Comparison of ENCODE assay signal across 13 cellular contexts in genomic region chr1:40386311-40386778, GRCh38. TPM values are rescaled to one million over a fixed set of nuclear protein-coding genes. Genes with fewer than 3 reads are reported as not detected.
DNase-seq lines count a peak whose midpoint lies in the region; TF ChIP-seq lines count a peak whose summit lies in the region.
"Had no signal": no experiment of that assay in that cellular context is flagged by ENCODE, and none has a peak within 500 bp of the region (broad histone marks: within the 10 kb centered on the region; RNA-seq: fewer than 3 reads in every experiment).

No MANE protein-coding gene starts in this region.

- no peak for TF ChIP-seq CTCF in ascending aorta (IDR thresholded peaks at IDR 0.05)
- TF ChIP-seq CTCF in tibial nerve (IDR thresholded peaks at IDR 0.05) = no peak
- no peak for TF ChIP-seq CTCF in osteocyte (IDR thresholded peaks at IDR 0.05)

- TF ChIP-seq EP300 in tibial nerve (IDR thresholded peaks at IDR 0.05) = no peak

- H3K9ac ChIP-seq in mucosa of stomach (ENCODE audit: low read length) = peak overlapping the region; percentile 68

- peak overlapping the region in 1 of 2 donors; percentile 8 for H3K4me3 ChIP-seq in ascending aorta
- H3K4me3 ChIP-seq in mucosa of stomach (ENCODE audit: low read length) = no peak overlapping the region
- peak overlapping the region in 1 of 4 donors; percentile 14 for H3K4me3 ChIP-seq in tibial nerve
- H3K4me3 ChIP-seq: mucosa of descending colon had no signal

- H3K27ac ChIP-seq in ascending aorta = peak overlapping the region; percentile 67 to 73
- peak overlapping the region; percentile 57 to 92 (median 84) for H3K27ac ChIP-seq in tibial nerve
- H3K27ac ChIP-seq: epithelial cell of prostate had no signal

- H3K27me3 ChIP-seq in ascending aorta = no peaks in the 10 kb centered on the region
- no peaks in the 10 kb centered on the region for H3K27me3 ChIP-seq in mucosa of stomach (ENCODE audit: control insufficient read depth, insufficient read depth, low read length)
- H3K27me3 ChIP-seq in tibial nerve = no peaks in the 10 kb centered on the region
- H3K27me3 ChIP-seq: BE2C had no signal

- no peaks in the 10 kb centered on the region for H3K9me3 Mint-ChIP-seq in activated naive CD4-positive, alpha-beta T cell treated with anti-CD3 and anti-CD28 coated beads, Interleukin-2, amount 50 U/mL, for 24 hours
- H3K9me3 Mint-ChIP-seq in osteocyte (ENCODE audit: unreplicated experiment) = no peaks in the 10 kb centered on the region

- 38 to 47% methylated on average over 5 of the region's 5 CpGs for WGBS in tibial nerve, 2 donors

- H3K4me1 Mint-ChIP-seq in activated naive CD4-positive, alpha-beta T cell treated with anti-CD3 and anti-CD28 coated beads, Interleukin-2, amount 50 U/mL, for 24 hours = peaks cover 91% of the 10 kb centered on the region
- peaks cover 21% of the 10 kb centered on the region for H3K4me1 Mint-ChIP-seq in osteocyte (ENCODE audit: unreplicated experiment)

- H3K4me3 Mint-ChIP-seq in activated naive CD4-positive, alpha-beta T cell treated with anti-CD3 and anti-CD28 coated beads, Interleukin-2, amount 50 U/mL, for 24 hours = peak overlapping the region; percentile 91
- H3K4me3 Mint-ChIP-seq in osteocyte (ENCODE audit: unreplicated experiment) = no peak overlapping the region

- DNase-seq in activated naive CD4-positive, alpha-beta T cell treated with Interleukin-2 at 50 U/mL for 16 hours = no peak
- DNase-seq in ascending aorta (ENCODE audit: low spot score in 2 of 2) (no peak), tibial nerve (ENCODE audit: low spot score in 2 of 2) (no peak), NCI-H1092 treated with DMSO at 0.1 percent for 48 hours (lab: John Stamatoyannopoulos, UW) (no peak), osteocyte (ENCODE audit: extremely low spot score, unreplicated experiment) (no peak)
- DNase-seq in activated effector memory CD4-positive, alpha-beta T cell treated with anti-CD3 and anti-CD28 coated beads, Interleukin-2, amount 50 U/mL, for 16 hours = no peak
- DNase-seq: activated CD4-positive, alpha-beta T cell treated with anti-CD3 and anti-CD28 coated beads for 1 hour; BE2C; mucosa of descending colon; NCI-H2081 had no signal

- no peaks in the 10 kb centered on the region for H3K9me3 ChIP-seq in ascending aorta
- H3K9me3 ChIP-seq in mucosa of stomach (ENCODE audit: control insufficient read depth, low read length) = no peaks in the 10 kb centered on the region
- H3K9me3 ChIP-seq in tibial nerve = no peaks in the 10 kb centered on the region
- H3K9me3 ChIP-seq: BE2C, mucosa of descending colon had no signal

- intact Hi-C loops in ascending aorta (cut with DNase I) = no loop called here

- peak overlapping the region; percentile 99 for H3K27ac Mint-ChIP-seq in activated naive CD4-positive, alpha-beta T cell treated with anti-CD3 and anti-CD28 coated beads, Interleukin-2, amount 50 U/mL, for 24 hours
- no peak overlapping the region for H3K27ac Mint-ChIP-seq in osteocyte (ENCODE audit: unreplicated experiment)

- H3K4me1 ChIP-seq in ascending aorta = peaks cover 0 to 9% of the 10 kb centered on the region in 2 donors
- peaks cover 86% of the 10 kb centered on the region for H3K4me1 ChIP-seq in mucosa of stomach (ENCODE audit: control insufficient read depth, insufficient read depth, low read length)
- H3K4me1 ChIP-seq in tibial nerve = peaks cover 0 to 67% (median 51%) of the 10 kb centered on the region in 4 donors

- H3K36me3 ChIP-seq in ascending aorta = peaks cover 0 to 4% of the 10 kb centered on the region in 2 donors
- H3K36me3 ChIP-seq in mucosa of stomach (ENCODE audit: control insufficient read depth, insufficient read depth, low read length) = no peaks in the 10 kb centered on the region
- H3K36me3 ChIP-seq in tibial nerve = no peaks in the 10 kb centered on the region
- H3K36me3 ChIP-seq: BE2C had no signal

- H3K27me3 Mint-ChIP-seq in activated naive CD4-positive, alpha-beta T cell treated with anti-CD3 and anti-CD28 coated beads, Interleukin-2, amount 50 U/mL, for 24 hours = no peaks in the 10 kb centered on the region
- no peaks in the 10 kb centered on the region for H3K27me3 Mint-ChIP-seq in osteocyte (ENCODE audit: unreplicated experiment)

- no peak for TF ChIP-seq POLR2A in tibial nerve (IDR thresholded peaks at IDR 0.05)

- H3K36me3 Mint-ChIP-seq in activated naive CD4-positive, alpha-beta T cell treated with anti-CD3 and anti-CD28 coated beads, Interleukin-2, amount 50 U/mL, for 24 hours = peaks cover 24% of the 10 kb centered on the region
- peaks cover 4% of the 10 kb centered on the region for H3K36me3 Mint-ChIP-seq in osteocyte (ENCODE audit: unreplicated experiment)

RNA-seq across cellular contexts. Expression of gene SMAP2, which starts 12.8 kb away (rescaled TPM):
- total RNA-seq in ascending aorta (33.5 TPM), tibial nerve (10 to 100 TPM; 36.7 to 55.2 (median 45.1) TPM), osteocyte (12.7 TPM in 2 replicates)
